8 cellular contexts compared by ENCODE assay signal in genomic region chr9:16870606-16871357, GRCh38. TPM values are rescaled to one million over a fixed set of nuclear protein-coding genes. Genes with fewer than 3 reads are reported as not detected.
DNase-seq lines count a peak whose midpoint lies in the region; ATAC-seq and TF ChIP-seq lines count a peak whose summit lies in the region.

Gene BNC2 (minus strand): TSS chr9:16870670. CDS start chr9:16870648, 22 bp downstream.

- H3K79me2 ChIP-seq in PC-3 (ENCODE audit: low read length): peaks cover 45% of the 10 kb centered on the region

- peak; percentile 13 to 73 for DNase-seq in NCI-H446 (lab: John Stamatoyannopoulos, UW)
- DNase-seq in NCI-H446 treated with DMSO at 0.1 percent for 48 hours (lab: John Stamatoyannopoulos, UW): no peak
- DNase-seq in PC-3: peak; percentile 39
- no peak for DNase-seq in lung (ENCODE audit: low spot score)
- no peak for DNase-seq in thoracic aorta (ENCODE audit: low spot score)
- no peak for DNase-seq in cerebellum (ENCODE audit: low spot score)
- no peak for DNase-seq in NCI-H1092 treated with DMSO at 0.1 percent for 48 hours (lab: John Stamatoyannopoulos, UW)

- H3K27me3 ChIP-seq in PC-3 (ENCODE audit: low read length) (no peaks in the 10 kb centered on the region), ectodermal cell (ENCODE audit: control insufficient read depth, insufficient read depth, low read length, poor library complexity, severe bottlenecking) (peaks cover 65% of the 10 kb centered on the region), lung (ENCODE audit: control insufficient read depth, insufficient read depth) (no peaks in the 10 kb centered on the region), thoracic aorta (replicated peaks; ENCODE audit: insufficient read depth) (no peaks in the 10 kb centered on the region)

- peak within 1 kb of the TSS; percentile 90 for H2AFZ ChIP-seq in PC-3 (ENCODE audit: low read length)

- CTCF ChIA-PET in PC-3 (lab: Charles Lee): interaction anchor here (0.6 kb wide), 1 partner anchor 14 kb away, joined by 3 read pairs; no protein-coding TSS in a partner anchor

- H4K20me1 ChIP-seq in PC-3 (ENCODE audit: low read length): no peaks in the 10 kb centered on the region

- peak within 1 kb of the TSS; percentile 89 for H3K4me2 ChIP-seq in PC-3 (ENCODE audit: low read length)

- H3K27ac ChIP-seq in PC-3 (ENCODE audit: low read length) (peak within 1 kb of the TSS; percentile 64), ectodermal cell (ENCODE audit: insufficient read depth, low read depth, low read length, poor library complexity, severe bottlenecking) (no peak within 1 kb of the TSS), lung (ENCODE audit: low read depth in 1 of 2, low read length in 1 of 2) (peak within 1 kb of the TSS in 1 of 2 donors; percentile 82), thoracic aorta (peak within 1 kb of the TSS; percentile 75 to 84)

- H3K9me3 ChIP-seq in PC-3 (ENCODE audit: low read length): no peaks in the 10 kb centered on the region
- H3K9me3 ChIP-seq in ectodermal cell (ENCODE audit: control insufficient read depth, low read length): no peaks in the 10 kb centered on the region
- peaks cover 0 to 3% of the 10 kb centered on the region in 2 donors for H3K9me3 ChIP-seq in lung (ENCODE audit: control insufficient read depth in 2 of 2, insufficient read depth in 1 of 2, low read length in 1 of 2)
- H3K9me3 ChIP-seq in thoracic aorta: no peaks in the 10 kb centered on the region

- no TSS peak for BruUV-seq in PC-3 (replicated peaks; lab: Mats Ljungman, UMichigan)

- H3K9ac ChIP-seq in PC-3 (ENCODE audit: low read length): peak within 1 kb of the TSS; percentile 82

- peak; percentile 22 for ATAC-seq in PC-3
- peak; percentile 71 for ATAC-seq in lung (ENCODE audit: insufficient read depth, low FRiP score)
- ATAC-seq in thoracic aorta (ENCODE audit: insufficient number of reproducible peaks, low FRiP score, low read depth): no peak

- no peaks in the 10 kb centered on the region for H3K9me2 ChIP-seq in PC-3 (replicated peaks; ENCODE audit: low read length)

- H3K36me3 ChIP-seq in PC-3 (ENCODE audit: low read depth, low read length) (no peaks in the 10 kb centered on the region), ectodermal cell (ENCODE audit: control insufficient read depth, insufficient read depth, low read length) (no peaks in the 10 kb centered on the region), lung (ENCODE audit: control insufficient read depth in 2 of 2, insufficient read depth in 2 of 2, low read length in 2 of 2) (no peaks in the 10 kb centered on the region), thoracic aorta (no peaks in the 10 kb centered on the region)

- H3K4me3 ChIP-seq in PC-3 (ENCODE audit: low read length) (peak within 1 kb of the TSS; percentile 89), ectodermal cell (ENCODE audit: insufficient read depth, low read depth, low read length) (peak within 1 kb of the TSS; percentile 72), lung (peak within 1 kb of the TSS; percentile 52), thoracic aorta (peak within 1 kb of the TSS; percentile 98)

- H3F3A ChIP-seq in PC-3 (ENCODE audit: low read length, unreplicated experiment): no peaks in the 10 kb centered on the region

- H3K4me1 ChIP-seq in PC-3 (ENCODE audit: insufficient read depth, low read length) (peaks cover 40% of the 10 kb centered on the region), ectodermal cell (ENCODE audit: control insufficient read depth, insufficient read depth, low read length) (peaks cover 4% of the 10 kb centered on the region), lung (ENCODE audit: control insufficient read depth in 2 of 2, insufficient read depth in 2 of 2, low read length in 2 of 2) (no peaks in the 10 kb centered on the region), thoracic aorta (ENCODE audit: control insufficient read depth in 1 of 2, low read depth in 2 of 2) (peaks cover 6 to 32% of the 10 kb centered on the region in 2 donors)

- 1% methylated on average over 53 to 58 of the region's 60 CpGs for WGBS in ectodermal cell, 2 experiments
- 1% methylated on average over 44 to 59 of the region's 60 CpGs for WGBS in lung, 2 donors

- TF ChIP-seq CTCF in PC-3 (conservative IDR thresholded peaks at IDR 0.05; ENCODE audit: low read depth, low read length) (no peak), lung (IDR thresholded peaks at IDR 0.05; ENCODE audit: control extremely low read depth, extremely low read depth) (no peak), thoracic aorta (IDR thresholded peaks at IDR 0.05) (no peak)

- POLR2A ChIA-PET in PC-3 (lab: Charles Lee; ENCODE audit: unreplicated experiment): no interaction called here

- intact Hi-C loops in PC-3 (cut with micrococcal nuclease): loop anchor here (2.0 to 10.0 kb wide), 2 partner anchors 46 to 194 kb away; no protein-coding TSS in a partner anchor

RNA-seq across cellular contexts. Expression of gene BNC2, which starts in this region (rescaled TPM):
- total RNA-seq in PC-3 (2014; rRNA removed): 11.7 TPM in 2 replicates
- 1.1 TPM for polyA plus RNA-seq in ectodermal cell (2013, experiment 1 of 4)
- polyA plus RNA-seq in ectodermal cell (2013, experiment 2 of 4): 1.1 TPM
- 2.6 TPM for polyA plus RNA-seq in ectodermal cell (2013, experiment 3 of 4)
- 2.3 TPM for polyA plus RNA-seq in ectodermal cell (2013, experiment 4 of 4)
- 10 to 100 TPM; 18.1 to 23.2 TPM for total RNA-seq in lung
- polyA plus RNA-seq in lung: 1 to 10 TPM in 1 of 2 donors, under 1 TPM in 1; 0.96 to 1.3 TPM
- total RNA-seq in thoracic aorta: 10 to 100 TPM; 16.1 to 16.9 TPM
- total RNA-seq in cerebellum: 5.2 TPM

Comparison
In these comparisons a context has a peak if more than half of its experiments do, and no peak if none do; other contexts are left out.
1. DNase-seq: peak in NCI-H446 (2 of 2) and PC-3 (single experiment); none in NCI-H446 treated with DMSO at 0.1 percent for 48 hours (single experiment), lung (single experiment), thoracic aorta (single experiment), cerebellum (single experiment) and NCI-H1092 treated with DMSO at 0.1 percent for 48 hours (single experiment).
2. Peak in every context shown above with its lines, with median percentiles within 50 percentile points of each other: H3K4me3 ChIP-seq.